Comparison of ENCODE assay signal across 33 cellular contexts in genomic region chr12:21264232-21264631, GRCh38.
"Had no signal": no experiment of that assay in that cellular context is flagged by ENCODE, and none has a peak within 500 bp of the region (broad histone marks: within the 10 kb centered on the region; RNA-seq: fewer than 3 reads in every experiment).

No MANE protein-coding gene starts in this region.

- H3K36me3 ChIP-seq: adrenal gland, ascending aorta, brain microvascular endothelial cell, breast epithelium, cardiac muscle cell had no signal

- FAIRE-seq: astrocyte, bronchial epithelial cell, colon had no signal

- H3K4me1 ChIP-seq: adrenal gland, ascending aorta, body of pancreas, breast epithelium had no signal

- H3K4me3 ChIP-seq: adrenal gland, ascending aorta, body of pancreas, breast epithelium, cardiac muscle cell had no signal

- H3K27ac ChIP-seq: adrenal gland, ascending aorta, body of pancreas, brain microvascular endothelial cell, breast epithelium, cardiac muscle cell had no signal

- H3K9me3 ChIP-seq: adrenal gland, body of pancreas had no signal

- H3K27me3 ChIP-seq: adrenal gland, ascending aorta, body of pancreas, brain microvascular endothelial cell, breast epithelium, cardiac muscle cell had no signal

- DNase-seq: activated effector memory CD4-positive, alpha-beta T cell treated with anti-CD3 and anti-CD28 coated beads, Interleukin-2, amount 50 U/mL, for 16 hours; activated effector memory CD4-positive, alpha-beta T cell treated with Interleukin-2 at 50 U/mL for 16 hours; activated gamma-delta T cell; activated gamma-delta T cell treated with Interleukin-2 at 50 U/mL for 16 hours; activated naive CD4-positive, alpha-beta T cell; activated naive CD4-positive, alpha-beta T cell treated with anti-CD3 and anti-CD28 coated beads for 36 hours; activated naive CD4-positive, alpha-beta T cell treated with anti-CD3 and anti-CD28 coated beads, Interleukin-2, amount 10 ng/mL, durations not matched to agents 7 days and 5 days; activated naive CD4-positive, alpha-beta T cell treated with anti-CD3 and anti-CD28 coated beads, Interleukin-2, amount 50 U/mL, for 16 hours; activated naive CD4-positive, alpha-beta T cell treated with Interleukin-2 at 50 U/mL for 16 hours; activated naive CD8-positive, alpha-beta T cell treated with anti-CD3 and anti-CD28 coated beads for 36 hours; activated naive CD8-positive, alpha-beta T cell treated with anti-CD3 and anti-CD28 coated beads, Interleukin-2, amount 10 ng/mL, durations not matched to agents 7 days and 5 days; activated naive CD8-positive, alpha-beta T cell treated with anti-CD3 and anti-CD28 coated beads, Interleukin-2, amount 50 U/mL, for 24 hours; activated T-cell treated with anti-CD3 and anti-CD28 coated beads, Interleukin-2, amount 50 U/mL, for 4 hours; activated T-cell treated with anti-CD3 and anti-CD28 coated beads, Interleukin-2, amount 50 U/mL, for 48 hours; activated T-cell treated with anti-CD3 and anti-CD28 coated beads, Interleukin-2, amount 50 U/mL, for 72 hours; adrenal gland; amniotic stem cell; amygdala; anterior cingulate cortex; aorta; body of pancreas; brain microvascular endothelial cell; caudate nucleus; central memory CD4-positive, alpha-beta T cell; cerebellar nuclear complex had no signal

- ATAC-seq: activated naive CD4-positive, alpha-beta T cell treated with anti-CD3 and anti-CD28 coated beads, Interleukin-2, amount 50 U/mL, for 72 hours; activated naive CD8-positive, alpha-beta T cell treated with anti-CD3 and anti-CD28 coated beads, Interleukin-2, amount 50 U/mL, for 24 hours; activated T-cell treated with anti-CD3 and anti-CD28 coated beads, Interleukin-2, amount 50 U/mL, for 4 hours; activated T-cell treated with anti-CD3 and anti-CD28 coated beads, Interleukin-2, amount 50 U/mL, for 72 hours; activated T-helper 17 cell treated with anti-CD3 and anti-CD28 coated beads, Interleukin-2, amount 50 U/mL, for 72 hours; body of pancreas had no signal
